ENCODE assay signal across 10 cellular contexts in genomic region chr7:71131256-71131752, GRCh38. TPM values are rescaled to one million over a fixed set of nuclear protein-coding genes. Genes with fewer than 3 reads are reported as not detected.
A peak's percentile ranks its signal among the peaks of the same experiment; 100 is the strongest.
DNase-seq lines count a peak whose midpoint lies in the region; ATAC-seq and TF ChIP-seq lines count a peak whose summit lies in the region.
"Had no signal": no experiment of that assay in that cellular context is flagged by ENCODE, and none has a peak within 500 bp of the region (broad histone marks: within the 10 kb centered on the region; RNA-seq: fewer than 3 reads in every experiment).

No MANE protein-coding gene starts in this region.

- ATAC-seq in HG03108 (IDR thresholded peaks at IDR 0.05; ENCODE audit: unreplicated experiment), result no peak

- peak in 1 of 2 donors; percentile 55 for TF ChIP-seq POLR2A in tibial nerve (IDR thresholded peaks at IDR 0.05)

- H3K27me3 ChIP-seq in tibial nerve, result no peaks in the 10 kb centered on the region

- DNase-seq in NCI-H82 (lab: John Stamatoyannopoulos, UW), result peak; percentile 77
- no peak for DNase-seq in NCI-H82 treated with DMSO at 0.1 percent for 48 hours (lab: John Stamatoyannopoulos, UW; ENCODE audit: unreplicated experiment)
- peak; percentile 5 for DNase-seq in choroid plexus epithelial cell (ENCODE audit: low read depth)
- DNase-seq in midbrain (lab: John Stamatoyannopoulos, UW), result peak; percentile 12
- peak; percentile 9 to 17 for DNase-seq in tibial nerve (ENCODE audit: low spot score in 2 of 2)
- DNase-seq in globus pallidus (ENCODE audit: low spot score), result no peak
- DNase-seq in GM20000 (ENCODE audit: low spot score), result no peak
- DNase-seq: AML-193 had no signal

- peaks cover 0 to 34% (median 0%) of the 10 kb centered on the region in 4 donors for H3K4me1 ChIP-seq in tibial nerve

- 0 to 1% methylated on average over 16 to 61 of the region's 62 CpGs for WGBS in tibial nerve, 2 donors

- H3K9me3 ChIP-seq in tibial nerve, result no peaks in the 10 kb centered on the region

- TF ChIP-seq EP300 in tibial nerve (IDR thresholded peaks at IDR 0.05), result peak in 1 of 2 donors; percentile 53

- peak overlapping the region; percentile 79 to 91 (median 84) for H3K27ac ChIP-seq in tibial nerve

- H3K4me3 ChIP-seq in choroid plexus epithelial cell (ENCODE audit: low read depth, low read length) (peak overlapping the region; percentile 41), tibial nerve (peak overlapping the region; percentile 52 to 81 (median 64))

- no peaks in the 10 kb centered on the region for H3K36me3 ChIP-seq in tibial nerve

- TF ChIP-seq CTCF in choroid plexus epithelial cell (conservative IDR thresholded peaks at IDR 0.05; ENCODE audit: low read depth, low read length), result no peak
- TF ChIP-seq CTCF in tibial nerve (IDR thresholded peaks at IDR 0.05), result peak in 4 of 5 experiments; percentile 27 to 62 (median 44)
- TF ChIP-seq CTCF in GM20000 (IDR thresholded peaks at IDR 0.05; ENCODE audit: extremely low read depth, missing control alignments), result no peak

RNA-seq across cellular contexts. Expression of gene GALNT17, which starts 0.6 kb away (rescaled TPM):
- total RNA-seq in tibial nerve, result 10 to 100 TPM; 66.0 to 97.9 (median 76.0) TPM
- total RNA-seq: RPMI7951 had no signal

Comparison
In these comparisons a context has a peak if more than half of its experiments do, and no peak if none do; other contexts are left out.
1. DNase-seq: peak in NCI-H82 (single experiment), choroid plexus epithelial cell (single experiment), midbrain (single experiment) and tibial nerve (2 of 2); none in NCI-H82 treated with DMSO at 0.1 percent for 48 hours (single experiment), globus pallidus (single experiment) and GM20000 (single experiment).
2. CTCF ChIP-seq: peak in tibial nerve (4 of 5); none in choroid plexus epithelial cell (single experiment) and GM20000 (single experiment).